37 cellular contexts compared by ENCODE assay signal in the genomic region with DNA sequence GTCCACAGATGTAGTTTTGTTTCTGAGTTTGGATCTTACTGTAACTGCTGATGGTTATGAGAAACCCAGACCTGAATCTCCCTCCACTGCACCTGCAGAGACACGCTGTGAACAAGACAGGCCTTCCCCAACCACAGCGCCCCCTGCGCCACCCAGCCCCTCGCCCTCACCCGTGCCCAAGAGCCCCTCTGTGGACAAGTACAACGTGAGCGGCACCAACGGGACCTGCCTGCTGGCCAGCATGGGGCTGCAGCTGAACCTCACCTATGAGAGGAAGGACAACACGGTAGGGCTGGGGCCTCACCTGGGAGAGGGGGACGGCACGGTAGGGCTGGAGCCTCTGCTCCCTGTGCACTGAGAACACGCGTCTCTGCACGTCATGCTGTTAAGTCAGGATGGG. TPM values are rescaled to one million over a fixed set of nuclear protein-coding genes. Genes with fewer than 3 reads are reported as not detected.
"Had no signal": no experiment of that assay in that cellular context is flagged by ENCODE, and none has a peak within 500 bp of the region (broad histone marks: within the 10 kb centered on the region; RNA-seq: fewer than 3 reads in every experiment).

No MANE protein-coding gene starts in this region.

- H3K4me3 Mint-ChIP-seq: activated B cell treated with CpG ODN at 0.5 μM for 24 hours; activated CD8-positive, alpha-beta memory T cell treated with anti-CD3 and anti-CD28 coated beads, Interleukin-2, amount 10 ng/mL, durations not matched to agents 7 days and 5 days; activated CD8-positive, alpha-beta T cell treated with anti-CD3 and anti-CD28 coated beads, Interleukin-2, amount 10 ng/mL, durations not matched to agents 7 days and 5 days; activated naive CD4-positive, alpha-beta T cell treated with anti-CD3 and anti-CD28 coated beads for 36 hours; activated naive CD4-positive, alpha-beta T cell treated with anti-CD3 and anti-CD28 coated beads, Interleukin-2, amount 50 U/mL, for 24 hours; activated naive CD8-positive, alpha-beta T cell treated with anti-CD3 and anti-CD28 coated beads for 36 hours; activated naive CD8-positive, alpha-beta T cell treated with anti-CD3 and anti-CD28 coated beads, Interleukin-2, amount 50 U/mL, for 24 hours; activated T-helper 1 cell treated with anti-CD3 and anti-CD28 coated beads, Interleukin-12 subunit alpha, Interleukin-12 subunit beta, Interleukin-2, Interleukin-4 antibody, amounts not matched to agents 30 ng/mL and 10 ng/mL and 1 ng/mL, durations not matched to agents 14 hours and 24 hours and 36 hours; effector memory CD8-positive, alpha-beta T cell; T-helper 17 cell; T-helper 2 cell treated with Interferon-gamma antibody and Interleukin-4, amounts not matched to agents 5 μg/mL and 100 μg/mL, for 36 hours had no signal

- H3K9me3 ChIP-seq: adrenal gland, body of pancreas, esophagus muscularis mucosa, gastrocnemius medialis had no signal

- H3K27me3 Mint-ChIP-seq: activated B cell treated with CpG ODN at 0.5 μM for 24 hours; activated CD8-positive, alpha-beta memory T cell treated with anti-CD3 and anti-CD28 coated beads, Interleukin-2, amount 10 ng/mL, durations not matched to agents 7 days and 5 days; activated naive CD4-positive, alpha-beta T cell treated with anti-CD3 and anti-CD28 coated beads, Interleukin-2, amount 50 U/mL, for 24 hours; activated naive CD8-positive, alpha-beta T cell treated with anti-CD3 and anti-CD28 coated beads for 36 hours; activated naive CD8-positive, alpha-beta T cell treated with anti-CD3 and anti-CD28 coated beads, Interleukin-2, amount 50 U/mL, for 24 hours; effector memory CD8-positive, alpha-beta T cell; T-helper 17 cell had no signal

- H3K9me3 Mint-ChIP-seq: activated B cell treated with CpG ODN at 0.5 μM for 24 hours; activated naive CD4-positive, alpha-beta T cell treated with anti-CD3 and anti-CD28 coated beads for 36 hours; activated naive CD4-positive, alpha-beta T cell treated with anti-CD3 and anti-CD28 coated beads, Interleukin-2, amount 50 U/mL, for 24 hours; activated naive CD8-positive, alpha-beta T cell treated with anti-CD3 and anti-CD28 coated beads for 36 hours; activated naive CD8-positive, alpha-beta T cell treated with anti-CD3 and anti-CD28 coated beads, Interleukin-2, amount 50 U/mL, for 24 hours; activated T-helper 1 cell treated with anti-CD3 and anti-CD28 coated beads, Interleukin-12 subunit alpha, Interleukin-12 subunit beta, Interleukin-2, Interleukin-4 antibody, amounts not matched to agents 30 ng/mL and 10 ng/mL and 1 ng/mL, durations not matched to agents 14 hours and 24 hours and 36 hours; activated T-helper 2 cell treated with anti-CD3 and anti-CD28 coated beads, Interferon-gamma antibody, Interleukin-2, Interleukin-4, amounts not matched to agents 10 μg/mL and 5 μg/mL and 100 μg/mL, durations not matched to agents 14 hours and 24 hours and 36 hours; effector memory CD8-positive, alpha-beta T cell; T-helper 2 cell treated with Interferon-gamma antibody and Interleukin-4, amounts not matched to agents 5 μg/mL and 100 μg/mL, for 36 hours had no signal

- H3K27ac ChIP-seq: adrenal gland, body of pancreas, esophagus muscularis mucosa, foreskin keratinocyte, gastrocnemius medialis had no signal

- ATAC-seq: activated CD4-positive, CD25-positive, alpha-beta regulatory T cell treated with anti-CD3 and anti-CD28 coated beads, Interleukin-2, amount 50 U/mL, for 24 hours; activated CD8-positive, alpha-beta memory T cell treated with anti-CD3 and anti-CD28 coated beads, Interleukin-2, amount 10 ng/mL, durations not matched to agents 7 days and 5 days; activated CD8-positive, alpha-beta T cell treated with anti-CD3 and anti-CD28 coated beads, Interleukin-2, amount 10 ng/mL, durations not matched to agents 7 days and 5 days; body of pancreas; effector memory CD8-positive, alpha-beta T cell; foreskin keratinocyte; gastrocnemius medialis; T-helper 17 cell had no signal

- H3K27ac Mint-ChIP-seq: activated B cell treated with CpG ODN at 0.5 μM for 24 hours; activated CD8-positive, alpha-beta memory T cell treated with anti-CD3 and anti-CD28 coated beads, Interleukin-2, amount 10 ng/mL, durations not matched to agents 7 days and 5 days; activated CD8-positive, alpha-beta T cell treated with anti-CD3 and anti-CD28 coated beads, Interleukin-2, amount 10 ng/mL, durations not matched to agents 7 days and 5 days; activated naive CD4-positive, alpha-beta T cell treated with anti-CD3 and anti-CD28 coated beads for 36 hours; activated naive CD4-positive, alpha-beta T cell treated with anti-CD3 and anti-CD28 coated beads, Interleukin-2, amount 50 U/mL, for 24 hours; activated naive CD8-positive, alpha-beta T cell treated with anti-CD3 and anti-CD28 coated beads for 36 hours; activated naive CD8-positive, alpha-beta T cell treated with anti-CD3 and anti-CD28 coated beads, Interleukin-2, amount 50 U/mL, for 24 hours; activated T-helper 1 cell treated with anti-CD3 and anti-CD28 coated beads, Interleukin-12 subunit alpha, Interleukin-12 subunit beta, Interleukin-2, Interleukin-4 antibody, amounts not matched to agents 30 ng/mL and 10 ng/mL and 1 ng/mL, durations not matched to agents 14 hours and 24 hours and 36 hours; activated T-helper 2 cell treated with anti-CD3 and anti-CD28 coated beads, Interferon-gamma antibody, Interleukin-2, Interleukin-4, amounts not matched to agents 10 μg/mL and 5 μg/mL and 100 μg/mL, durations not matched to agents 14 hours and 24 hours and 36 hours; T-helper 17 cell; T-helper 2 cell treated with Interferon-gamma antibody and Interleukin-4, amounts not matched to agents 5 μg/mL and 100 μg/mL, for 36 hours had no signal

- H3K4me1 Mint-ChIP-seq: activated B cell treated with CpG ODN at 0.5 μM for 24 hours; activated CD8-positive, alpha-beta memory T cell treated with anti-CD3 and anti-CD28 coated beads, Interleukin-2, amount 10 ng/mL, durations not matched to agents 7 days and 5 days; activated naive CD8-positive, alpha-beta T cell treated with anti-CD3 and anti-CD28 coated beads, Interleukin-2, amount 50 U/mL, for 24 hours had no signal

- H3K4me3 ChIP-seq: adrenal gland, body of pancreas, esophagus muscularis mucosa, gastrocnemius medialis had no signal

- H3K4me1 ChIP-seq: body of pancreas, foreskin keratinocyte, gastrocnemius medialis had no signal

- DNase-seq: activated B cell treated with CpG ODN at 0.5 μM for 24 hours; activated CD4-positive, alpha-beta T cell treated with anti-CD3 and anti-CD28 coated beads for 48 hours; activated CD4-positive, alpha-beta T cell treated with anti-CD3 and anti-CD28 coated beads, Interleukin-2, amount 50 U/mL, for 1 hour; activated CD4-positive, alpha-beta T cell treated with anti-CD3 and anti-CD28 coated beads, Interleukin-2, amount 50 U/mL, for 48 hours; activated CD8-positive, alpha-beta memory T cell treated with anti-CD3 and anti-CD28 coated beads, Interleukin-2, amount 10 ng/mL, durations not matched to agents 7 days and 5 days; activated CD8-positive, alpha-beta memory T cell treated with anti-CD3 and anti-CD28 coated beads, Interleukin-2, amount 50 U/mL, for 4 hours; activated CD8-positive, alpha-beta T cell treated with anti-CD3 and anti-CD28 coated beads, Interleukin-2, amount 10 ng/mL, durations not matched to agents 7 days and 5 days; activated effector memory CD4-positive, alpha-beta T cell treated with anti-CD3 and anti-CD28 coated beads, Interleukin-2, amount 50 U/mL, for 16 hours; activated naive CD4-positive, alpha-beta T cell treated with anti-CD3 and anti-CD28 coated beads for 36 hours; activated naive CD8-positive, alpha-beta T cell treated with anti-CD3 and anti-CD28 coated beads for 36 hours; activated naive CD8-positive, alpha-beta T cell treated with anti-CD3 and anti-CD28 coated beads, Interleukin-2, amount 50 U/mL, for 24 hours; activated T-cell treated with anti-CD3 and anti-CD28 coated beads, Interleukin-2, amount 50 U/mL, for 1 hour; activated T-cell treated with anti-CD3 and anti-CD28 coated beads, Interleukin-2, amount 50 U/mL, for 48 hours; adrenal gland; amygdala; body of pancreas; caudate nucleus; cortex of kidney; dermis blood vessel endothelial cell; effector CD4-positive, alpha-beta T cell; effector memory CD8-positive, alpha-beta T cell; erythroblast; foreskin keratinocyte; gastrocnemius medialis; glutamatergic neuron; T-helper 1 cell; T-helper 17 cell; T1000; WERI-Rb-1 had no signal

- H3K27me3 ChIP-seq: adrenal gland, body of pancreas, esophagus muscularis mucosa, foreskin keratinocyte, gastrocnemius medialis had no signal

- FAIRE-seq: colon had no signal

RNA-seq across cellular contexts. Expression of a gene that starts 44.6 kb away (rescaled TPM):
- total RNA-seq: activated B cell treated with CpG ODN at 0.5 μM for 24 hours; activated CD8-positive, alpha-beta memory T cell treated with anti-CD3 and anti-CD28 coated beads for 36 hours; activated CD8-positive, alpha-beta memory T cell treated with anti-CD3 and anti-CD28 coated beads, Interleukin-2, amount 10 ng/mL, durations not matched to agents 7 days and 5 days; activated CD8-positive, alpha-beta T cell treated with anti-CD3 and anti-CD28 coated beads, Interleukin-2, amount 10 ng/mL, durations not matched to agents 7 days and 5 days; activated naive CD8-positive, alpha-beta T cell treated with anti-CD3 and anti-CD28 coated beads for 36 hours; activated T-helper 1 cell treated with anti-CD3 and anti-CD28 coated beads, Interleukin-12 subunit alpha, Interleukin-12 subunit beta, Interleukin-2, Interleukin-4 antibody, amounts not matched to agents 30 ng/mL and 10 ng/mL and 1 ng/mL, durations not matched to agents 14 hours and 24 hours and 36 hours; activated T-helper 2 cell treated with anti-CD3 and anti-CD28 coated beads, Interferon-gamma antibody, Interleukin-2, Interleukin-4, amounts not matched to agents 10 μg/mL and 5 μg/mL and 100 μg/mL, durations not matched to agents 14 hours and 24 hours and 36 hours had no signal
